1 cellular context compared by ENCODE assay signal in the genomic region with DNA sequence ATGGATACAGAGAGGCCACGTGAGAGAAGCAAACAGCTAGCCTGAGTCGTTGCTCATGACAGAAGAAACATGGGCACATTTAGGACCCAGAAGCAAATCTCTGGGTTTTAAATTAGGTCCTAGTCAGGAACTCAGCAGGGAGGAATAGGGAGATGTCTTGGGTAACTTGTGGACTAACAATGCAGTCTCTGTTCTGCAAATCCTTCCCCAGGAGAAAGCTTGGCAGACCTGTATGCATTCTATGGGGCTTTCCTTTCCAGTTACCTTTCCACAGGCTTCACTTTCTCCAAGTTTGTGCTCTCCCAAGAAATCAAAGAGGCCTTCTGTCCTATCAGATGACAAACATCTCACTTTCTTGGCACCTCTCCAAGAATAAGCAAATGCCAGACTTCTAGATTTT.
TF ChIP-seq lines count a peak whose summit lies in the region.

No MANE protein-coding gene starts in this region.

TF ChIP-seq in GM23338, 12 proteins besides CTCF, POLR2A, EP300 and RAD21 (continued from another document):
- TF ChIP-seq JUNB (IDR thresholded peaks at IDR 0.05; ENCODE audit: unreplicated experiment) (no peak), EZH2 (IDR thresholded peaks at IDR 0.05; ENCODE audit: low read depth, unreplicated experiment) (no peak), NANOG (IDR thresholded peaks at IDR 0.05; ENCODE audit: borderline replicate concordance) (no peak)
- TF ChIP-seq, protein P1, sequence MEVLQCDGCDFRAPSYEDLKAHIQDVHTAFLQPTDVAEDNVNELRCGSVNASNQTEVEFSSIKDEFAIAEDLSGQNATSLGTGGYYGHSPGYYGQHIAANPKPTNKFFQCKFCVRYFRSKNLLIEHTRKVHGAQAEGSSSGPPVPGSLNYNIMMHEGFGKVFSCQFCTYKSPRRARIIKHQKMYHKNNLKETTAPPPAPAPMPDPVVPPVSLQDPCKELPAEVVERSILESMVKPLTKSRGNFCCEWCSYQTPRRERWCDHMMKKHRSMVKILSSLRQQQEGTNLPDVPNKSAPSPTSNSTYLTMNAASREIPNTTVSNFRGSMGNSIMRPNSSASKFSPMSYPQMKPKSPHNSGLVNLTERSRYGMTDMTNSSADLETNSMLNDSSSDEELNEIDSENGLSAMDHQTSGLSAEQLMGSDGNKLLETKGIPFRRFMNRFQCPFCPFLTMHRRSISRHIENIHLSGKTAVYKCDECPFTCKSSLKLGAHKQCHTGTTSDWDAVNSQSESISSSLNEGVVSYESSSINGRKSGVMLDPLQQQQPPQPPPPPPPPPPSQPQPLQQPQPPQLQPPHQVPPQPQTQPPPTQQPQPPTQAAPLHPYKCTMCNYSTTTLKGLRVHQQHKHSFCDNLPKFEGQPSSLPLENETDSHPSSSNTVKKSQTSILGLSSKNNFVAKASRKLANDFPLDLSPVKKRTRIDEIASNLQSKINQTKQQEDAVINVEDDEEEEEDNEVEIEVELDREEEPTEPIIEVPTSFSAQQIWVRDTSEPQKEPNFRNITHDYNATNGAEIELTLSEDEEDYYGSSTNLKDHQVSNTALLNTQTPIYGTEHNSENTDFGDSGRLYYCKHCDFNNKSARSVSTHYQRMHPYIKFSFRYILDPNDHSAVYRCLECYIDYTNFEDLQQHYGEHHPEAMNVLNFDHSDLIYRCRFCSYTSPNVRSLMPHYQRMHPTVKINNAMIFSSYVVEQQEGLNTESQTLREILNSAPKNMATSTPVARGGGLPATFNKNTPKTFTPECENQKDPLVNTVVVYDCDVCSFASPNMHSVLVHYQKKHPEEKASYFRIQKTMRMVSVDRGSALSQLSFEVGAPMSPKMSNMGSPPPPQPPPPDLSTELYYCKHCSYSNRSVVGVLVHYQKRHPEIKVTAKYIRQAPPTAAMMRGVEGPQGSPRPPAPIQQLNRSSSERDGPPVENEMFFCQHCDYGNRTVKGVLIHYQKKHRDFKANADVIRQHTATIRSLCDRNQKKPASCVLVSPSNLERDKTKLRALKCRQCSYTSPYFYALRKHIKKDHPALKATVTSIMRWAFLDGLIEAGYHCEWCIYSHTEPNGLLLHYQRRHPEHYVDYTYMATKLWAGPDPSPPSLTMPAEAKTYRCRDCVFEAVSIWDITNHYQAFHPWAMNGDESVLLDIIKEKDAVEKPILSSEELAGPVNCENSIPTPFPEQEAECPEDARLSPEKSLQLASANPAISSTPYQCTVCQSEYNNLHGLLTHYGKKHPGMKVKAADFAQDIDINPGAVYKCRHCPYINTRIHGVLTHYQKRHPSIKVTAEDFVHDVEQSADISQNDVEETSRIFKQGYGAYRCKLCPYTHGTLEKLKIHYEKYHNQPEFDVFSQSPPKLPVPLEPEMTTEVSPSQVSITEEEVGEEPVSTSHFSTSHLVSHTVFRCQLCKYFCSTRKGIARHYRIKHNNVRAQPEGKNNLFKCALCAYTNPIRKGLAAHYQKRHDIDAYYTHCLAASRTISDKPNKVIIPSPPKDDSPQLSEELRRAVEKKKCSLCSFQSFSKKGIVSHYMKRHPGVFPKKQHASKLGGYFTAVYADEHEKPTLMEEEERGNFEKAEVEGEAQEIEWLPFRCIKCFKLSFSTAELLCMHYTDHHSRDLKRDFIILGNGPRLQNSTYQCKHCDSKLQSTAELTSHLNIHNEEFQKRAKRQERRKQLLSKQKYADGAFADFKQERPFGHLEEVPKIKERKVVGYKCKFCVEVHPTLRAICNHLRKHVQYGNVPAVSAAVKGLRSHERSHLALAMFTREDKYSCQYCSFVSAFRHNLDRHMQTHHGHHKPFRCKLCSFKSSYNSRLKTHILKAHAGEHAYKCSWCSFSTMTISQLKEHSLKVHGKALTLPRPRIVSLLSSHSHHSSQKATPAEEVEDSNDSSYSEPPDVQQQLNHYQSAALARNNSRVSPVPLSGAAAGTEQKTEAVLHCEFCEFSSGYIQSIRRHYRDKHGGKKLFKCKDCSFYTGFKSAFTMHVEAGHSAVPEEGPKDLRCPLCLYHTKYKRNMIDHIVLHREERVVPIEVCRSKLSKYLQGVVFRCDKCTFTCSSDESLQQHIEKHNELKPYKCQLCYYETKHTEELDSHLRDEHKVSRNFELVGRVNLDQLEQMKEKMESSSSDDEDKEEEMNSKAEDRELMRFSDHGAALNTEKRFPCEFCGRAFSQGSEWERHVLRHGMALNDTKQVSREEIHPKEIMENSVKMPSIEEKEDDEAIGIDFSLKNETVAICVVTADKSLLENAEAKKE (CRISPR knock-in tag; IDR thresholded peaks at IDR 0.05): peak; percentile 90
TF ChIP-seq in GM23338: peak in this region for 2.
